In genomic region chr13:99464441-99464949, GRCh38 we compare ENCODE assay signal across 10 cellular contexts. TPM values are rescaled to one million over a fixed set of nuclear protein-coding genes. Genes with fewer than 3 reads are reported as not detected.
DNase-seq lines count a peak whose midpoint lies in the region; ATAC-seq and TF ChIP-seq lines count a peak whose summit lies in the region.
"Had no signal": no experiment of that assay in that cellular context is flagged by ENCODE, and none has a peak within 500 bp of the region (broad histone marks: within the 10 kb centered on the region; RNA-seq: fewer than 3 reads in every experiment).

No MANE protein-coding gene starts in this region.

- peak; percentile 25 for ATAC-seq in left lobe of liver

- H3K4me3 Mint-ChIP-seq in activated T-helper 1 cell treated with anti-CD3 and anti-CD28 coated beads, Interleukin-12 subunit alpha, Interleukin-12 subunit beta, Interleukin-2, Interleukin-4 antibody, amounts not matched to agents 30 ng/mL and 10 ng/mL and 1 ng/mL, durations not matched to agents 14 hours and 24 hours and 36 hours: peak overlapping the region; percentile 43
- H3K4me3 Mint-ChIP-seq: type B pancreatic cell had no signal

- peak; percentile 74 for DNase-seq in AG10803 (ENCODE audit: low read depth)
- peak; percentile 19 for DNase-seq in GM12865 (ENCODE audit: low read depth)
- DNase-seq in activated T-helper 1 cell treated with anti-CD3 and anti-CD28 coated beads, Interleukin-12 subunit alpha, Interleukin-12 subunit beta, Interleukin-2, Interleukin-4 antibody, amounts not matched to agents 30 ng/mL and 10 ng/mL and 1 ng/mL, durations not matched to agents 14 hours and 24 hours and 36 hours (ENCODE audit: low spot score): no peak
- DNase-seq in left lobe of liver (ENCODE audit: low spot score): no peak
- no peak for DNase-seq in MM.1S
- DNase-seq in kidney glomerular epithelial cell (lab: John Stamatoyannopoulos, UW): no peak
- DNase-seq in retina: no peak
- no peak for DNase-seq in islet precursor cell
- DNase-seq: aorta had no signal

- no peaks in the 10 kb centered on the region for H3F3A ChIP-seq in MM.1S (ENCODE audit: insufficient read depth, low read length)

- H3K27me3 Mint-ChIP-seq in activated T-helper 1 cell treated with anti-CD3 and anti-CD28 coated beads, Interleukin-12 subunit alpha, Interleukin-12 subunit beta, Interleukin-2, Interleukin-4 antibody, amounts not matched to agents 30 ng/mL and 10 ng/mL and 1 ng/mL, durations not matched to agents 14 hours and 24 hours and 36 hours (ENCODE audit: insufficient read depth): peaks cover 3% of the 10 kb centered on the region

- H3K27me3 ChIP-seq in MM.1S (replicated peaks; ENCODE audit: insufficient read depth, low read length): no peaks in the 10 kb centered on the region

- H3K9me2 ChIP-seq in MM.1S (replicated peaks; ENCODE audit: insufficient read depth, low read length): no peaks in the 10 kb centered on the region

- no peaks in the 10 kb centered on the region for H3K9me3 ChIP-seq in MM.1S (replicated peaks; ENCODE audit: insufficient read depth, low read length)

- H3K4me3 ChIP-seq in AG10803 (ENCODE audit: low read length): peak overlapping the region; percentile 38
- no peak overlapping the region for H3K4me3 ChIP-seq in GM12865 (ENCODE audit: low read depth, low read length)
- H3K4me3 ChIP-seq in MM.1S (ENCODE audit: low read length): no peak overlapping the region

- no peaks in the 10 kb centered on the region for H4K20me1 ChIP-seq in MM.1S (ENCODE audit: insufficient read depth, low read length)

- TF ChIP-seq CTCF in AG10803 (conservative IDR thresholded peaks at IDR 0.05; ENCODE audit: low read length): no peak
- no peak for TF ChIP-seq CTCF in GM12865 (IDR thresholded peaks at IDR 0.05; ENCODE audit: insufficient read depth, low read depth, low read length, missing control alignments)
- no peak for TF ChIP-seq CTCF in MM.1S (IDR thresholded peaks at IDR 0.05; ENCODE audit: low read length)

- no peaks in the 10 kb centered on the region for H3K4me1 ChIP-seq in MM.1S (ENCODE audit: low read length)

- no peaks in the 10 kb centered on the region for H3K36me3 ChIP-seq in MM.1S (replicated peaks; ENCODE audit: insufficient read depth, low read length)

- peaks cover 12% of the 10 kb centered on the region for H3K9me3 Mint-ChIP-seq in activated T-helper 1 cell treated with anti-CD3 and anti-CD28 coated beads, Interleukin-12 subunit alpha, Interleukin-12 subunit beta, Interleukin-2, Interleukin-4 antibody, amounts not matched to agents 30 ng/mL and 10 ng/mL and 1 ng/mL, durations not matched to agents 14 hours and 24 hours and 36 hours

- intact Hi-C loops in activated T-helper 1 cell treated with anti-CD3 and anti-CD28 coated beads, Interleukin-12 subunit alpha, Interleukin-12 subunit beta, Interleukin-2, Interleukin-4 antibody, amounts not matched to agents 30 ng/mL and 10 ng/mL and 1 ng/mL, durations not matched to agents 14 hours and 24 hours and 36 hours (cut with micrococcal nuclease): loop anchor here (2.0 kb wide), 1 partner anchor 20 kb away; no protein-coding TSS in a partner anchor

- H3K4me1 Mint-ChIP-seq in activated T-helper 1 cell treated with anti-CD3 and anti-CD28 coated beads, Interleukin-12 subunit alpha, Interleukin-12 subunit beta, Interleukin-2, Interleukin-4 antibody, amounts not matched to agents 30 ng/mL and 10 ng/mL and 1 ng/mL, durations not matched to agents 14 hours and 24 hours and 36 hours (ENCODE audit: low read depth): peaks cover 33% of the 10 kb centered on the region

- no peak overlapping the region for H3K9ac ChIP-seq in MM.1S (ENCODE audit: low read length)

- peaks cover 5% of the 10 kb centered on the region for H3K36me3 Mint-ChIP-seq in activated T-helper 1 cell treated with anti-CD3 and anti-CD28 coated beads, Interleukin-12 subunit alpha, Interleukin-12 subunit beta, Interleukin-2, Interleukin-4 antibody, amounts not matched to agents 30 ng/mL and 10 ng/mL and 1 ng/mL, durations not matched to agents 14 hours and 24 hours and 36 hours (ENCODE audit: low read depth)
- H3K36me3 Mint-ChIP-seq: type B pancreatic cell had no signal

- H3K27ac Mint-ChIP-seq in activated T-helper 1 cell treated with anti-CD3 and anti-CD28 coated beads, Interleukin-12 subunit alpha, Interleukin-12 subunit beta, Interleukin-2, Interleukin-4 antibody, amounts not matched to agents 30 ng/mL and 10 ng/mL and 1 ng/mL, durations not matched to agents 14 hours and 24 hours and 36 hours: peak overlapping the region; percentile 87
- H3K27ac Mint-ChIP-seq: type B pancreatic cell had no signal

- H3K4me2 ChIP-seq in MM.1S (ENCODE audit: low read depth, low read length): no peak overlapping the region

- no peaks in the 10 kb centered on the region for H3K79me2 ChIP-seq in MM.1S (ENCODE audit: low read length)

- no peak overlapping the region for H3K27ac ChIP-seq in MM.1S (ENCODE audit: low read length)

- H2AFZ ChIP-seq in MM.1S (ENCODE audit: low read length): no peak overlapping the region

RNA-seq across cellular contexts. Expression of gene TM9SF2, which starts 36.8 kb away (rescaled TPM):
- total RNA-seq in activated T-helper 1 cell treated with anti-CD3 and anti-CD28 coated beads, Interleukin-12 subunit alpha, Interleukin-12 subunit beta, Interleukin-2, Interleukin-4 antibody, amounts not matched to agents 30 ng/mL and 10 ng/mL and 1 ng/mL, durations not matched to agents 14 hours and 24 hours and 36 hours: 59.1 and 62.6 TPM in 2 replicates
- total RNA-seq in left lobe of liver: 90.8 TPM

Comparison
In these comparisons a context has a peak if more than half of its experiments do, and no peak if none do; other contexts are left out.
1. DNase-seq: peak in AG10803 (single experiment) and GM12865 (single experiment); none in activated T-helper 1 cell treated with anti-CD3 and anti-CD28 coated beads, Interleukin-12 subunit alpha, Interleukin-12 subunit beta, Interleukin-2, Interleukin-4 antibody, amounts not matched to agents 30 ng/mL and 10 ng/mL and 1 ng/mL, durations not matched to agents 14 hours and 24 hours and 36 hours (single experiment), left lobe of liver (single experiment), MM.1S (single experiment), kidney glomerular epithelial cell (single experiment), retina (single experiment) and islet precursor cell (single experiment).